ENCODE assay signal across 22 cellular contexts in the genomic region with DNA sequence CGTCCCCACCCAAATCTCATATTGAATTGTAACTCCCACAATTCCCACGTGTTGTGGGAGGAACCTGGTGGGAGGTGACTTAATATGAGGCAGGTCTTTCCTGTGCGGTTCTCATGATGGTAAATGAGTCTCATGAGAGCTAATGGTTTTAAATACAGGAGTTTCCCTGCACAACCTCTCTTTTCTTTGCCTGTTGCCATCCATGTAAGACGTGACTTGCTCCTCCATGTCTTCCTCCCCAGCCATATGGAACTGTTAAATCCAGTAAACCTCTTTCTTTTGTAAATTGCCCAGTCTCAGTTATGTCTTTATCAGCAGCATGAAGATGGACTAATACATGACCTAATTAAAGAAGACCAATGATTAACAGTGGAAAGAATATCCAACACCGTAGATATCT.
"Had no signal": no experiment of that assay in that cellular context is flagged by ENCODE, and none has a peak within 500 bp of the region (broad histone marks: within the 10 kb centered on the region; RNA-seq: fewer than 3 reads in every experiment).

No MANE protein-coding gene starts in this region.

- H3K9me3 ChIP-seq: adrenal gland, body of pancreas, colonic mucosa had no signal

- H3K36me3 ChIP-seq: adrenal gland, colonic mucosa had no signal

- DNase-seq: activated CD4-positive, alpha-beta memory T cell treated with anti-CD3 and anti-CD28 coated beads, Interleukin-2, amount 10 ng/mL, durations not matched to agents 7 days and 5 days; activated CD4-positive, alpha-beta T cell treated with anti-CD3 and anti-CD28 coated beads for 1 hour; activated CD4-positive, alpha-beta T cell treated with anti-CD3 and anti-CD28 coated beads for 4 hours; activated CD4-positive, alpha-beta T cell treated with anti-CD3 and anti-CD28 coated beads, Interleukin-2, amount 10 ng/mL, durations not matched to agents 7 days and 5 days; activated CD4-positive, alpha-beta T cell treated with anti-CD3 and anti-CD28 coated beads, Interleukin-2, amount 50 U/mL, for 4 hours; activated effector memory CD4-positive, alpha-beta T cell treated with anti-CD3 and anti-CD28 coated beads, Interleukin-2, amount 50 U/mL, for 16 hours; activated naive CD4-positive, alpha-beta T cell treated with anti-CD3 and anti-CD28 coated beads for 36 hours; activated naive CD8-positive, alpha-beta T cell treated with anti-CD3 and anti-CD28 coated beads for 36 hours; activated naive CD8-positive, alpha-beta T cell treated with anti-CD3 and anti-CD28 coated beads, Interleukin-2, amount 50 U/mL, for 24 hours; activated T-cell treated with anti-CD3 and anti-CD28 coated beads, Interleukin-2, amount 50 U/mL, for 48 hours; adrenal gland; amygdala; aorta; body of pancreas; caudate nucleus; colonic mucosa; effector memory CD4-positive, alpha-beta T cell; endodermal cell; foreskin fibroblast; head of caudate nucleus; T-helper 1 cell; T-helper 17 cell had no signal

- H3K27ac ChIP-seq: adrenal gland, body of pancreas, colonic mucosa had no signal

- H3K4me1 ChIP-seq: adrenal gland, body of pancreas, colonic mucosa had no signal

- H3K27me3 ChIP-seq: adrenal gland, body of pancreas, colonic mucosa had no signal

- H3K4me3 ChIP-seq: adrenal gland, body of pancreas, colonic mucosa had no signal
